17 cellular contexts compared by ENCODE assay signal in the genomic region with DNA sequence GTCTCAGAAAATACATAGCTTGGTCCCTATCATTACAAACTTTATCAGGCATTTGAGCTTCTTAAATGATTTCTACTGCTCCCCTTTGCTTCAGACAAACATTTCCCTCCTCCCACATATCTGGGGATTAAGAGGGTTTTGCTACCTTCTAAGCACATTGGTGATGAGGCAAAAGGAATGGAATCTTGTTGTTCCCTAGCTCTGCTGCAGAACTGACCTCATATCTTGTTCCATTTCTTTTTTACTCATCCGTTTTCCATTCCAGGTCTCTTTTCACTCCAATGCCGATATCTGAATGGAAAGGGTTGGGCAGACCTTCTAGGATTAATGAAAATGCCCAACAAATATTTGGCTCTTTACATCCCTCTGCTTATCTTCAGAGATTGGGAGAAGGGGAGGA.
DNase-seq lines count a peak whose midpoint lies in the region; TF ChIP-seq lines count a peak whose summit lies in the region.
"Had no signal": no experiment of that assay in that cellular context is flagged by ENCODE, and none has a peak within 500 bp of the region (broad histone marks: within the 10 kb centered on the region; RNA-seq: fewer than 3 reads in every experiment).

No MANE protein-coding gene starts in this region.

- peaks cover 0 to 21% (median 7%) of the 10 kb centered on the region in 3 donors for H3K4me1 ChIP-seq in esophagus squamous epithelium

- H3K27me3 ChIP-seq in esophagus squamous epithelium = no peaks in the 10 kb centered on the region

- 44 to 52% methylated on average over 2 of the region's 2 CpGs for WGBS in esophagus squamous epithelium, 2 donors

- no peaks in the 10 kb centered on the region for H3K9me3 ChIP-seq in esophagus squamous epithelium

- intact Hi-C loops in esophagus squamous epithelium (cut with DNase I) = no loop called here

- TF ChIP-seq POLR2A in esophagus squamous epithelium (IDR thresholded peaks at IDR 0.05) = no peak

- H3K36me3 ChIP-seq in esophagus squamous epithelium = no peaks in the 10 kb centered on the region

- H3K4me3 ChIP-seq in esophagus squamous epithelium = no peak overlapping the region

- peak overlapping the region; percentile 19 to 51 (median 38) for H3K27ac ChIP-seq in esophagus squamous epithelium
- H3K27ac ChIP-seq: 22Rv1, C4-2B had no signal

- DNase-seq in NCI-H82 (lab: John Stamatoyannopoulos, UW) = peak; percentile 45
- no peak for DNase-seq in NCI-H82 treated with DMSO at 0.1 percent for 48 hours (lab: John Stamatoyannopoulos, UW; ENCODE audit: unreplicated experiment)
- DNase-seq in esophagus squamous epithelium (lab: John Stamatoyannopoulos, UW) = no peak
- DNase-seq in myocyte (ENCODE audit: low read depth) = peak; percentile 44
- DNase-seq in T-helper 2 cell = no peak
- no peak for DNase-seq in NCI-H524 (lab: John Stamatoyannopoulos, UW)
- no peak for DNase-seq in HPDE6-E6E7 (ENCODE audit: extremely low spot score)
- DNase-seq in C1 segment of cervical spinal cord (lab: John Stamatoyannopoulos, UW) = no peak
- DNase-seq: activated CD4-positive, alpha-beta memory T cell treated with anti-CD3 and anti-CD28 coated beads for 36 hours; amygdala; hypothalamus; left cardiac atrium; NCI-H187; NCI-H510A; stimulated activated CD4-positive, alpha-beta T cell treated with anti-CD3 and anti-CD28 coated beads, Interleukin-1b, Interleukin-23, amount 100 ng/mL, for 48 hours had no signal

- TF ChIP-seq CTCF in esophagus squamous epithelium (IDR thresholded peaks at IDR 0.05) = no peak

Comparison
In these comparisons a context has a peak if more than half of its experiments do, and no peak if none do; other contexts are left out.
1. DNase-seq: peak in NCI-H82 (single experiment) and myocyte (single experiment); none in NCI-H82 treated with DMSO at 0.1 percent for 48 hours (single experiment), esophagus squamous epithelium (single experiment), T-helper 2 cell (0 of 5), NCI-H524 (0 of 2), HPDE6-E6E7 (single experiment) and C1 segment of cervical spinal cord (0 of 14).